ENCODE assay signal across 17 cellular contexts in genomic region chr19:10918359-10918758, GRCh38. TPM values are rescaled to one million over a fixed set of nuclear protein-coding genes. Genes with fewer than 3 reads are reported as not detected.
DNase-seq lines count a peak whose midpoint lies in the region; ATAC-seq, FAIRE-seq and TF ChIP-seq lines count a peak whose summit lies in the region.
"Had no signal": no experiment of that assay in that cellular context is flagged by ENCODE, and none has a peak within 500 bp of the region (broad histone marks: within the 10 kb centered on the region; RNA-seq: fewer than 3 reads in every experiment).

No MANE protein-coding gene starts in this region.

- FAIRE-seq in GM12892 (lab: Jason Lieb, UNC), result no peak
- FAIRE-seq: D721Med had no signal

- peak overlapping the region; percentile 42 for H3K27ac Mint-ChIP-seq in nephron progenitor cell
- no peak overlapping the region for H3K27ac Mint-ChIP-seq in activated CD4-positive, alpha-beta T cell treated with anti-CD3 and anti-CD28 coated beads, Interleukin-2, amount 10 ng/mL, durations not matched to agents 24 days and 14 days

- intact Hi-C loops in activated CD4-positive, alpha-beta T cell treated with anti-CD3 and anti-CD28 coated beads, Interleukin-2, amount 10 ng/mL, durations not matched to agents 24 days and 14 days (cut with micrococcal nuclease), result no loop called here

- TF ChIP-seq CTCF in nephron progenitor cell (IDR thresholded peaks at IDR 0.05), result no peak

- no peaks in the 10 kb centered on the region for H3K9me3 Mint-ChIP-seq in nephron progenitor cell
- H3K9me3 Mint-ChIP-seq in activated CD4-positive, alpha-beta T cell treated with anti-CD3 and anti-CD28 coated beads, Interleukin-2, amount 10 ng/mL, durations not matched to agents 24 days and 14 days, result no peaks in the 10 kb centered on the region
- H3K9me3 Mint-ChIP-seq: CD8-positive, alpha-beta memory T cell had no signal

- no peak for ATAC-seq in HG03469 (IDR thresholded peaks at IDR 0.05; ENCODE audit: unreplicated experiment)
- ATAC-seq in GM21423 (IDR thresholded peaks at IDR 0.05; ENCODE audit: unreplicated experiment), result no peak
- ATAC-seq: Panc1 had no signal

- no peaks in the 10 kb centered on the region for H3K27me3 Mint-ChIP-seq in nephron progenitor cell (ENCODE audit: low read depth, poor library complexity)
- no peaks in the 10 kb centered on the region for H3K27me3 Mint-ChIP-seq in activated CD4-positive, alpha-beta T cell treated with anti-CD3 and anti-CD28 coated beads, Interleukin-2, amount 10 ng/mL, durations not matched to agents 24 days and 14 days
- H3K27me3 Mint-ChIP-seq: CD8-positive, alpha-beta memory T cell had no signal

- no peak for TF ChIP-seq POLR2A in GM12892 (IDR thresholded peaks at IDR 0.05; ENCODE audit: low read depth, low read length)

- H3K36me3 Mint-ChIP-seq in nephron progenitor cell (ENCODE audit: low read depth), result peaks cover 14% of the 10 kb centered on the region
- H3K36me3 Mint-ChIP-seq in activated CD4-positive, alpha-beta T cell treated with anti-CD3 and anti-CD28 coated beads, Interleukin-2, amount 10 ng/mL, durations not matched to agents 24 days and 14 days (ENCODE audit: low read depth), result peaks cover 23% of the 10 kb centered on the region

- H3K4me1 Mint-ChIP-seq in nephron progenitor cell, result no peaks in the 10 kb centered on the region
- no peaks in the 10 kb centered on the region for H3K4me1 Mint-ChIP-seq in activated CD4-positive, alpha-beta T cell treated with anti-CD3 and anti-CD28 coated beads, Interleukin-2, amount 10 ng/mL, durations not matched to agents 24 days and 14 days
- H3K4me1 Mint-ChIP-seq: CD8-positive, alpha-beta memory T cell had no signal

- DNase-seq in D341Med (ENCODE audit: low spot score), result peak; percentile 63
- peak; percentile 4 for DNase-seq in GM12892 (ENCODE audit: insufficient read length)
- peak; percentile 59 for DNase-seq in NCI-H82 treated with DMSO at 0.1 percent for 48 hours (lab: John Stamatoyannopoulos, UW; ENCODE audit: unreplicated experiment)
- no peak for DNase-seq in nephron progenitor cell
- no peak for DNase-seq in activated CD4-positive, alpha-beta T cell treated with anti-CD3 and anti-CD28 coated beads, Interleukin-2, amount 10 ng/mL, durations not matched to agents 24 days and 14 days
- DNase-seq: ACHN, C1 segment of cervical spinal cord, DMS79, NCI-H1092 treated with DMSO at 0.1 percent for 48 hours, NCI-H146, NCI-H345, NCI-H526 treated with DMSO at 0.1 percent for 48 hours had no signal

- no peak overlapping the region for H3K4me3 Mint-ChIP-seq in nephron progenitor cell
- no peak overlapping the region for H3K4me3 Mint-ChIP-seq in activated CD4-positive, alpha-beta T cell treated with anti-CD3 and anti-CD28 coated beads, Interleukin-2, amount 10 ng/mL, durations not matched to agents 24 days and 14 days
- H3K4me3 Mint-ChIP-seq: CD8-positive, alpha-beta memory T cell had no signal

RNA-seq across cellular contexts. Expression of gene YIPF2, which starts 10.1 kb away (rescaled TPM):
- 16.5 TPM for polyA plus RNA-seq in GM12892 (2012; ENCODE audit: missing spikeins)
- total RNA-seq in activated CD4-positive, alpha-beta T cell treated with anti-CD3 and anti-CD28 coated beads, Interleukin-2, amount 10 ng/mL, durations not matched to agents 24 days and 14 days, result 21.7 and 23.2 TPM in 2 replicates

RNA-seq across cellular contexts. Expression of gene TIMM29, which starts 10.3 kb away (rescaled TPM):
- polyA plus RNA-seq in GM12892 (2012; ENCODE audit: missing spikeins), result 12.4 TPM
- total RNA-seq in activated CD4-positive, alpha-beta T cell treated with anti-CD3 and anti-CD28 coated beads, Interleukin-2, amount 10 ng/mL, durations not matched to agents 24 days and 14 days, result 18.4 and 19.8 TPM in 2 replicates

RNA-seq across cellular contexts. Expression of gene SMARCA4, which starts 42.5 kb away (rescaled TPM):
- 54.1 TPM for polyA plus RNA-seq in GM12892 (2012; ENCODE audit: missing spikeins)
- 158 and 165 TPM in 2 replicates for total RNA-seq in activated CD4-positive, alpha-beta T cell treated with anti-CD3 and anti-CD28 coated beads, Interleukin-2, amount 10 ng/mL, durations not matched to agents 24 days and 14 days

RNA-seq across cellular contexts. Expression of gene CARM1, which starts 47.0 kb away (rescaled TPM):
- 43.0 TPM for polyA plus RNA-seq in GM12892 (2012; ENCODE audit: missing spikeins)
- 92.4 and 93.7 TPM in 2 replicates for total RNA-seq in activated CD4-positive, alpha-beta T cell treated with anti-CD3 and anti-CD28 coated beads, Interleukin-2, amount 10 ng/mL, durations not matched to agents 24 days and 14 days

Comparison
In these comparisons a context has a peak if more than half of its experiments do, and no peak if none do; other contexts are left out.
1. DNase-seq: peak in D341Med (single experiment), GM12892 (single experiment) and NCI-H82 treated with DMSO at 0.1 percent for 48 hours (single experiment); none in nephron progenitor cell (single experiment) and activated CD4-positive, alpha-beta T cell treated with anti-CD3 and anti-CD28 coated beads, Interleukin-2, amount 10 ng/mL, durations not matched to agents 24 days and 14 days (single experiment).